In genomic region chr7:2302743-2303397, GRCh38 we compare ENCODE assay signal across 5 cellular contexts. TPM values are rescaled to one million over a fixed set of nuclear protein-coding genes. Genes with fewer than 3 reads are reported as not detected.
DNase-seq lines count a peak whose midpoint lies in the region; ATAC-seq and TF ChIP-seq lines count a peak whose summit lies in the region.
"Not testable (repeated sequence)": the region's sequence is repeated elsewhere in the genome, so short reads cannot be mapped to it uniquely, and the experiment has no call there.

No MANE protein-coding gene starts in this region.

- H3K27me3 ChIP-seq in spleen (replicated peaks in 1 of 7) = not testable (repeated sequence)

- TF ChIP-seq POLR2A in spleen (IDR thresholded peaks at IDR 0.05) = not testable (repeated sequence)

- H3K27ac Mint-ChIP-seq in dendritic cell treated with granulocyte-macrophage colony-stimulating factor and Interleukin-4, amounts not matched to agents 40 ng/mL and 50 ng/mL, for 4 days = peak overlapping the region; percentile 82
- H3K27ac Mint-ChIP-seq in stimulated activated memory B cell treated with anti-CD40 and anti-IgM and Interleukin-4, amounts not matched to agents 10 μg/mL and 1 μg/mL and 100 μg/mL, for 72 hours = peak overlapping the region; percentile 95
- peak overlapping the region; percentile 98 for H3K27ac Mint-ChIP-seq in stimulated activated naive B cell treated with anti-CD40 and anti-IgM and Interleukin-4, amounts not matched to agents 10 μg/mL and 1 μg/mL and 100 μg/mL, for 72 hours

- DNase-seq in Right ventricle myocardium superior = peak; percentile 35
- not testable (repeated sequence) for DNase-seq in spleen; stimulated activated naive B cell treated with anti-CD40 and anti-IgM and Interleukin-4, amounts not matched to agents 10 μg/mL and 1 μg/mL and 100 μg/mL, for 72 hours

- ATAC-seq in Right ventricle myocardium superior (ENCODE audit: poor library complexity); stimulated activated memory B cell treated with anti-CD40 and anti-IgM and Interleukin-4, amounts not matched to agents 10 μg/mL and 1 μg/mL and 100 μg/mL, for 72 hours; stimulated activated naive B cell treated with anti-CD40 and anti-IgM and Interleukin-4, amounts not matched to agents 10 μg/mL and 1 μg/mL and 100 μg/mL, for 72 hours (replicated peaks): not testable (repeated sequence)

- H3K4me1 ChIP-seq in spleen = peaks cover 17 to 82% (median 68%) of the 10 kb centered on the region in 6 donors

- WGBS in spleen, 5 donors = 63 to 100% (median 90%) methylated on average over 1 to 48 of the region's 55 CpGs

- peaks cover 88% of the 10 kb centered on the region for H3K36me3 Mint-ChIP-seq in dendritic cell treated with granulocyte-macrophage colony-stimulating factor and Interleukin-4, amounts not matched to agents 40 ng/mL and 50 ng/mL, for 4 days (ENCODE audit: low read depth)
- peaks cover 55% of the 10 kb centered on the region for H3K36me3 Mint-ChIP-seq in stimulated activated memory B cell treated with anti-CD40 and anti-IgM and Interleukin-4, amounts not matched to agents 10 μg/mL and 1 μg/mL and 100 μg/mL, for 72 hours
- peaks cover 61 to 84% of the 10 kb centered on the region in 2 donors for H3K36me3 Mint-ChIP-seq in stimulated activated naive B cell treated with anti-CD40 and anti-IgM and Interleukin-4, amounts not matched to agents 10 μg/mL and 1 μg/mL and 100 μg/mL, for 72 hours

- H3K9me3 ChIP-seq in spleen = not testable (repeated sequence)

- peak overlapping the region in 1 of 8 donors; percentile 19 for H3K4me3 ChIP-seq in spleen

- not testable (repeated sequence) for H3K27me3 Mint-ChIP-seq in dendritic cell treated with granulocyte-macrophage colony-stimulating factor and Interleukin-4, amounts not matched to agents 40 ng/mL and 50 ng/mL, for 4 days; stimulated activated memory B cell treated with anti-CD40 and anti-IgM and Interleukin-4, amounts not matched to agents 10 μg/mL and 1 μg/mL and 100 μg/mL, for 72 hours; stimulated activated naive B cell treated with anti-CD40 and anti-IgM and Interleukin-4, amounts not matched to agents 10 μg/mL and 1 μg/mL and 100 μg/mL, for 72 hours

- not testable (repeated sequence) for H3K9me3 Mint-ChIP-seq in dendritic cell treated with granulocyte-macrophage colony-stimulating factor and Interleukin-4, amounts not matched to agents 40 ng/mL and 50 ng/mL, for 4 days; stimulated activated memory B cell treated with anti-CD40 and anti-IgM and Interleukin-4, amounts not matched to agents 10 μg/mL and 1 μg/mL and 100 μg/mL, for 72 hours; stimulated activated naive B cell treated with anti-CD40 and anti-IgM and Interleukin-4, amounts not matched to agents 10 μg/mL and 1 μg/mL and 100 μg/mL, for 72 hours

- intact Hi-C loops in dendritic cell treated with granulocyte-macrophage colony-stimulating factor and Interleukin-4, amounts not matched to agents 40 ng/mL and 50 ng/mL, for 4 days (cut with micrococcal nuclease); Right ventricle myocardium superior (cut with DNase I); spleen (cut with DNase I; ENCODE audit: low total_unique reads): not testable (repeated sequence)

- H3K4me3 Mint-ChIP-seq in dendritic cell treated with granulocyte-macrophage colony-stimulating factor and Interleukin-4, amounts not matched to agents 40 ng/mL and 50 ng/mL, for 4 days = peak overlapping the region; percentile 24
- H3K4me3 Mint-ChIP-seq in stimulated activated memory B cell treated with anti-CD40 and anti-IgM and Interleukin-4, amounts not matched to agents 10 μg/mL and 1 μg/mL and 100 μg/mL, for 72 hours = not testable (repeated sequence)
- H3K4me3 Mint-ChIP-seq in stimulated activated naive B cell treated with anti-CD40 and anti-IgM and Interleukin-4, amounts not matched to agents 10 μg/mL and 1 μg/mL and 100 μg/mL, for 72 hours = peak overlapping the region in 1 of 2 donors; percentile 75

- H3K4me1 Mint-ChIP-seq in dendritic cell treated with granulocyte-macrophage colony-stimulating factor and Interleukin-4, amounts not matched to agents 40 ng/mL and 50 ng/mL, for 4 days (ENCODE audit: low read depth) = peaks cover 86% of the 10 kb centered on the region
- peaks cover 70% of the 10 kb centered on the region for H3K4me1 Mint-ChIP-seq in stimulated activated memory B cell treated with anti-CD40 and anti-IgM and Interleukin-4, amounts not matched to agents 10 μg/mL and 1 μg/mL and 100 μg/mL, for 72 hours
- H3K4me1 Mint-ChIP-seq in stimulated activated naive B cell treated with anti-CD40 and anti-IgM and Interleukin-4, amounts not matched to agents 10 μg/mL and 1 μg/mL and 100 μg/mL, for 72 hours = peaks cover 52 to 85% of the 10 kb centered on the region in 2 donors

- not testable (repeated sequence) for TF ChIP-seq CTCF in spleen (IDR thresholded peaks at IDR 0.05 in 8 of 11, conservative IDR thresholded peaks at IDR 0.05 in 3 of 11)

- not testable (repeated sequence) for H3K36me3 ChIP-seq in spleen

- H3K27ac ChIP-seq in spleen = peak overlapping the region in 7 of 8 donors; percentile 26 to 98 (median 95)

RNA-seq across cellular contexts. Expression of gene SNX8, which starts 11.4 kb away (rescaled TPM):
- 19.1 TPM for total RNA-seq in Right ventricle myocardium superior
- total RNA-seq in spleen = 100 to 1,000 TPM in 2 of 7 donors, 10 to 100 TPM in 5; 74.0 to 196 (median 93.6) TPM
- polyA plus RNA-seq in spleen = 10 to 100 TPM; 48.8 to 63.8 (median 52.1) TPM

RNA-seq across cellular contexts. Expression of gene EIF3B, which starts 51.8 kb away (rescaled TPM):
- total RNA-seq in Right ventricle myocardium superior (68.0 TPM), spleen (100 to 1,000 TPM in 6 of 7 donors, 10 to 100 TPM in 1; 79.6 to 150 (median 116) TPM)
- polyA plus RNA-seq in spleen = 100 to 1,000 TPM in 1 of 3 donors, 10 to 100 TPM in 2; 78.1 to 117 (median 96.9) TPM
